25 cellular contexts compared by ENCODE assay signal in the genomic region with DNA sequence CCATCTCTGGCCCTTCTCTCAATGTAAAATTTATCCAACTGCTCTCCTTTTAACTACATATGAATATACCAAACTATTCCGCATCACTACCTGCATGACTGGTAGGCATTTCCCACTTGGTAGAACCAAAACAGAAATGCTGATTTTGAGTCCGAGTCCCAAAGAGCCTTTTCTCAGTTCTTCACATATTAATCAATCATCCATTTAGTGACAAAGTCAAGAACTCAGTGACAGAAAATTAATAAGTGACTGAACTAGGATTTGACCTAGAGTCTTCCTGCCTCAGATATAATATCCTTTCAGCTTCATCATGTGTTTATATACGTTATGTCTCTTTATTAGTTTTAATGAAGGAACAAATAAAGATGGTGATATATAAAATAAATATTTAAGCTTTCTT.
DNase-seq lines count a peak whose midpoint lies in the region; ATAC-seq and TF ChIP-seq lines count a peak whose summit lies in the region.
"Had no signal": no experiment of that assay in that cellular context is flagged by ENCODE, and none has a peak within 500 bp of the region (broad histone marks: within the 10 kb centered on the region; RNA-seq: fewer than 3 reads in every experiment).

No MANE protein-coding gene starts in this region.

- H3K9ac ChIP-seq in PC-3 (ENCODE audit: low read length) = no peak overlapping the region
- H3K9ac ChIP-seq: BLaER1 had no signal

- BruUV-seq in PC-3 (replicated peaks; lab: Mats Ljungman, UMichigan) = no TSS peak

- H3K27ac ChIP-seq in PC-3 (ENCODE audit: low read length) = no peak overlapping the region
- H3K27ac ChIP-seq: BLaER1 had no signal

- CTCF ChIA-PET in PC-3 (lab: Charles Lee) = no interaction called here

- intact Hi-C loops in PC-3 (cut with micrococcal nuclease) = no loop called here

- H3K4me3 ChIP-seq in PC-3 (ENCODE audit: low read length) = no peak overlapping the region
- H3K4me3 ChIP-seq: BLaER1, GM12878 had no signal

- no peak overlapping the region for H2AFZ ChIP-seq in PC-3 (ENCODE audit: low read length)

- no peaks in the 10 kb centered on the region for H3K9me3 ChIP-seq in PC-3 (ENCODE audit: low read length)
- H3K9me3 ChIP-seq: BE2C, BLaER1 had no signal

- no peaks in the 10 kb centered on the region for H3K27me3 ChIP-seq in PC-3 (ENCODE audit: low read length)
- H3K27me3 ChIP-seq: BE2C, BLaER1 had no signal

- no peak for TF ChIP-seq CTCF in PC-3 (conservative IDR thresholded peaks at IDR 0.05; ENCODE audit: low read depth, low read length)

- no peaks in the 10 kb centered on the region for H3K36me3 ChIP-seq in PC-3 (ENCODE audit: low read depth, low read length)
- H3K36me3 ChIP-seq: BE2C, BLaER1 had no signal

- POLR2A ChIA-PET in PC-3 (lab: Charles Lee; ENCODE audit: unreplicated experiment) = no interaction called here

- no peaks in the 10 kb centered on the region for H4K20me1 ChIP-seq in PC-3 (ENCODE audit: low read length)
- H4K20me1 ChIP-seq: BLaER1 had no signal

- H3F3A ChIP-seq in PC-3 (ENCODE audit: low read length, unreplicated experiment) = no peaks in the 10 kb centered on the region

- no peaks in the 10 kb centered on the region for H3K9me2 ChIP-seq in PC-3 (replicated peaks; ENCODE audit: low read length)

- peaks cover under 1% of the 10 kb centered on the region for H3K4me1 ChIP-seq in PC-3 (ENCODE audit: insufficient read depth, low read length)
- H3K4me1 ChIP-seq: BE2C, BLaER1 had no signal

- DNase-seq in kidney tubule cell (ENCODE audit: low spot score) (peak; percentile 40), PC-3 (no peak), NOMO-1 treated with DMSO at 0.1 percent for 48 hours (lab: John Stamatoyannopoulos, UW; ENCODE audit: unreplicated experiment) (no peak)
- DNase-seq: 8988T; ACHN; BE2C; C1 segment of cervical spinal cord; CD4-positive, alpha-beta memory T cell; CD4-positive, CD25-positive, alpha-beta regulatory T cell; CD8-positive, alpha-beta memory T cell; COR-L47; DMS 273 treated with DMSO at 0.1 percent for 48 hours; DMS153; DMS53; DMS79; DND-41; EL; GDM1 had no signal

- no peaks in the 10 kb centered on the region for H3K79me2 ChIP-seq in PC-3 (ENCODE audit: low read length)

- no peak overlapping the region for H3K4me2 ChIP-seq in PC-3 (ENCODE audit: low read length)
- H3K4me2 ChIP-seq: BLaER1 had no signal

- ATAC-seq in GM18861 (IDR thresholded peaks at IDR 0.05; ENCODE audit: unreplicated experiment) = peak; percentile 73
- peak; percentile 47 for ATAC-seq in GM21528 (IDR thresholded peaks at IDR 0.05; ENCODE audit: low FRiP score, unreplicated experiment)
- ATAC-seq in HG03342 (IDR thresholded peaks at IDR 0.05; ENCODE audit: unreplicated experiment) = peak; percentile 48
- ATAC-seq in GM18868 (IDR thresholded peaks at IDR 0.05; ENCODE audit: unreplicated experiment) = no peak
- no peak for ATAC-seq in PC-3
- no peak for ATAC-seq in GM18498 (IDR thresholded peaks at IDR 0.05; ENCODE audit: unreplicated experiment)
- ATAC-seq: GM12878 had no signal

Comparison
In these comparisons a context has a peak if more than half of its experiments do, and no peak if none do; other contexts are left out.
1. ATAC-seq: peak in GM18861 (single experiment), GM21528 (single experiment) and HG03342 (single experiment); none in GM18868 (single experiment), PC-3 (single experiment) and GM18498 (single experiment).